ENCODE assay signal across 1 cellular context in genomic region chr11:130145328-130145812, GRCh38.
TF ChIP-seq lines count a peak whose summit lies in the region.

No MANE protein-coding gene starts in this region.

TF ChIP-seq in GM23338, 12 proteins besides CTCF, POLR2A, EP300 and RAD21 (continued from another document):
- TF ChIP-seq ZNF462 (CRISPR knock-in tag; IDR thresholded peaks at IDR 0.05) (no peak), STAT1 (IDR thresholded peaks at IDR 0.05; ENCODE audit: unreplicated experiment) (no peak), ZNF331 (CRISPR knock-in tag; IDR thresholded peaks at IDR 0.05; ENCODE audit: low read depth) (no peak), NANOG (IDR thresholded peaks at IDR 0.05; ENCODE audit: borderline replicate concordance) (no peak), REST (IDR thresholded peaks at IDR 0.05; ENCODE audit: unreplicated experiment) (no peak)
